8 cellular contexts compared by ENCODE assay signal in the genomic region with DNA sequence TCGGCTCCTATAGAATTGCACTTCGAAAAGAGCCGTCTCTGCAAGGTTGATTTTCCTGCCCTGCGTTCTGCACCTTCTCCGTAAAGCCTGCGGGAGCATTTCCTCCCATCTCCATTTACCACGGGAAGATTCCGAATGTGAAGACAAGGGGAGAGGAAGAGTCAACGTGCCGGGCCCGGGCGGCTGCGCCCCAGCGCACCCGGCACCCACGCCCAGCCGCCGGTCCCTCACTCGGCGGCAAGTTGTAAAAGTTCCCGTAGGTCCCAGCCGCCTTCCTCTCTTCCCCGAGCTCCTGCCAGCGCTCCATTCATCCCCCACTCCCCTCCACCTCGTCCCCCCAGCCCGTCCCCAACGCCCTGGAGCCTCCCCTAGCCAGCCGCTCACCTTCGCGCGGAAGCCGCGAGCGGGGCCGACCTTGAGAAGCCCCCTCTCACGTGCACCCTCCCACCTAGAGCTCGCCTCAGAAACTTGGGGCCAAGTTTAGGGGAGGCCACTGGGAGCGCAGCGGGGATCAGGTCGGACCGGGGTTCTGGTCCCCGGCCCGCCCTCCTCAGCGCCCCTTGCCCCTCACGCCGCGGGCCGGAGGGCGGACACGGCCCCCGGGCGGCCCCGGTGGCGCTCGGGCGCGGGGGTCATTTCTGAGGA. TPM values are rescaled to one million over a fixed set of nuclear protein-coding genes. Genes with fewer than 3 reads are reported as not detected.
A peak's percentile ranks its signal among the peaks of the same experiment; 100 is the strongest.
DNase-seq lines count a peak whose midpoint lies in the region; ATAC-seq, FAIRE-seq and TF ChIP-seq lines count a peak whose summit lies in the region.

No MANE protein-coding gene starts in this region.

- DNase-seq in GM20000 (ENCODE audit: low spot score) (peak; percentile 36), adipocyte (ENCODE audit: low read depth) (peak; percentile 62), HTR-8/SVneo (ENCODE audit: insufficient read length, low spot score) (no peak)
- no peak for DNase-seq in activated naive CD4-positive, alpha-beta T cell treated with anti-CD3 and anti-CD28 coated beads, Interleukin-2, amount 50 U/mL, for 72 hours (ENCODE audit: low spot score in 2 of 2)

- peaks cover 0 to 6% of the 10 kb centered on the region in 2 donors for H3K36me3 Mint-ChIP-seq in activated naive CD4-positive, alpha-beta T cell treated with anti-CD3 and anti-CD28 coated beads, Interleukin-2, amount 50 U/mL, for 72 hours

- ATAC-seq in HG03095 (IDR thresholded peaks at IDR 0.05; ENCODE audit: unreplicated experiment) = no peak
- ATAC-seq in activated naive CD4-positive, alpha-beta T cell treated with anti-CD3 and anti-CD28 coated beads, Interleukin-2, amount 50 U/mL, for 72 hours = no peak
- no peak for ATAC-seq in HG03469 (IDR thresholded peaks at IDR 0.05; ENCODE audit: unreplicated experiment)

- peak overlapping the region; percentile 91 for H3K9ac ChIP-seq in adipocyte (ENCODE audit: low read length)
- peak overlapping the region; percentile 88 for H3K9ac ChIP-seq in skeletal muscle satellite cell (ENCODE audit: low read depth, low read length)

- TF ChIP-seq CTCF in GM20000 (IDR thresholded peaks at IDR 0.05; ENCODE audit: extremely low read depth, missing control alignments) = no peak

- peak overlapping the region; percentile 96 for H3K4me2 ChIP-seq in skeletal muscle satellite cell (ENCODE audit: low read length)

- H3K27me3 ChIP-seq in adipocyte (replicated peaks; ENCODE audit: control insufficient read depth, insufficient read depth, low read length) = no peaks in the 10 kb centered on the region
- no peaks in the 10 kb centered on the region for H3K27me3 ChIP-seq in skeletal muscle satellite cell (ENCODE audit: control insufficient read depth, insufficient read depth, low read length)

- FAIRE-seq in HTR-8/SVneo (lab: Jason Lieb, UNC) = no peak

- H3K9me3 Mint-ChIP-seq in activated naive CD4-positive, alpha-beta T cell treated with anti-CD3 and anti-CD28 coated beads, Interleukin-2, amount 50 U/mL, for 72 hours = no peaks in the 10 kb centered on the region

- H3K4me1 ChIP-seq in adipocyte (ENCODE audit: control insufficient read depth, insufficient read depth, low read length) (peaks cover 51% of the 10 kb centered on the region), skeletal muscle satellite cell (ENCODE audit: control insufficient read depth, insufficient read depth, low read length) (peaks cover 48% of the 10 kb centered on the region)

- H3K36me3 ChIP-seq in adipocyte (ENCODE audit: control insufficient read depth, insufficient read depth, low read length, severe bottlenecking) (no peaks in the 10 kb centered on the region), skeletal muscle satellite cell (ENCODE audit: insufficient read depth, low read length) (no peaks in the 10 kb centered on the region)

- no peak overlapping the region for H3K27ac Mint-ChIP-seq in activated naive CD4-positive, alpha-beta T cell treated with anti-CD3 and anti-CD28 coated beads, Interleukin-2, amount 50 U/mL, for 72 hours

- H3K9me3 ChIP-seq in adipocyte (ENCODE audit: control insufficient read depth, low read length) (no peaks in the 10 kb centered on the region), iPS-18c (ENCODE audit: control insufficient read depth, insufficient read depth, low read length) (no peaks in the 10 kb centered on the region), skeletal muscle satellite cell (replicated peaks; ENCODE audit: low read length) (no peaks in the 10 kb centered on the region)

- H3K4me3 ChIP-seq in adipocyte (ENCODE audit: low read length) = peak overlapping the region; percentile 91
- peak overlapping the region; percentile 83 for H3K4me3 ChIP-seq in iPS-18c (ENCODE audit: insufficient read depth, low read depth, low read length)
- peak overlapping the region; percentile 86 for H3K4me3 ChIP-seq in skeletal muscle satellite cell (ENCODE audit: low read length)

RNA-seq across cellular contexts. Expression of a gene that starts 0.4 kb away (rescaled TPM):
- 31.5 and 37.3 TPM in 2 replicates for total RNA-seq in skeletal muscle satellite cell (2012; rRNA removed)
- total RNA-seq in activated naive CD4-positive, alpha-beta T cell treated with anti-CD3 and anti-CD28 coated beads, Interleukin-2, amount 50 U/mL, for 72 hours = not detected

Comparison
In these comparisons a context has a peak if more than half of its experiments do, and no peak if none do; other contexts are left out.
1. DNase-seq: peak in GM20000 (single experiment) and adipocyte (single experiment); none in activated naive CD4-positive, alpha-beta T cell treated with anti-CD3 and anti-CD28 coated beads, Interleukin-2, amount 50 U/mL, for 72 hours (0 of 2) and HTR-8/SVneo (single experiment).
2. Peak in every context shown above with its lines, with median percentiles within 50 percentile points of each other: H3K4me3 ChIP-seq.